ENCODE assay signal across 1 cellular context in the genomic region with DNA sequence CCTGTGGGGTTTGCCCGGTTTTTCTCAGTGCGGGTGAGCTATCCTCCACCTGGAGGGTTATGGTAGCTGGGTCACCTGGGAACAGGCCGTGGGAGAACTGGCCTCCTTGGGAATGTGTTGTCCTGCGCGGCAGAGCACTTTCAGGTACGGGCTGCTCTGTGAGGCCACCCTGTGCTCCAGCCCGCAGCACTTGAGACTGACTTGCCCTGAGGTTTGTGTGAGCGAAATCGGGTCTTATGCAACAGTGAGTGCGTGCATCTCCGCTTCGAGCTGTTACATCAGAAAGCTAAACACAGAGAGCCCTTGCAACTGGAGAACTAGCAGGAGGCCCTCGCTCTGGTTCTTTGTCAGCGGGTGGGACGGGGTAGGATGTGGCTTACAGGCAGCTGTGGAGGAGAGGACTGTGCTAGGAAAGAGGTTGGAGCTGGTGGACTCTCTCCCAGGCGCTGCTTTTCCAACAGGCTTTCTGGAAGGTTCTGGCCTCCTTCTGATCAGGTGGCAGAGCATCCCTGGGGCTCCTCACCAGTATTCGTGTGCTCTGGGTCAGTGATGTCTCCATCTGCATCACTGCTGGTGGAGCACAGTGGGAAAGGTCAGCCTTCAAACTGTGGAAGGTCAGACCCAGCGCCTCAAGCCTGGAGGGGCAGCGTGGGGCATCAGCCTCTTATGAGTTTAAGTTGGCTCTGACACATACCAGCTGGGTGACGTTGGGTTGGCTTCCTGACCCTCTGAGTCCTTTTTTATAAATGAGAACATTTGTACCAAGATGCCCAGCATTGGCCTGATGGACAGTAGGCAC.
TF ChIP-seq lines count a peak whose summit lies in the region.

No MANE protein-coding gene starts in this region.

TF ChIP-seq in HepG2, 621 proteins besides CTCF, POLR2A, EP300 and RAD21 (continued from another document and continues in another):
- TF ChIP-seq, protein P1, sequence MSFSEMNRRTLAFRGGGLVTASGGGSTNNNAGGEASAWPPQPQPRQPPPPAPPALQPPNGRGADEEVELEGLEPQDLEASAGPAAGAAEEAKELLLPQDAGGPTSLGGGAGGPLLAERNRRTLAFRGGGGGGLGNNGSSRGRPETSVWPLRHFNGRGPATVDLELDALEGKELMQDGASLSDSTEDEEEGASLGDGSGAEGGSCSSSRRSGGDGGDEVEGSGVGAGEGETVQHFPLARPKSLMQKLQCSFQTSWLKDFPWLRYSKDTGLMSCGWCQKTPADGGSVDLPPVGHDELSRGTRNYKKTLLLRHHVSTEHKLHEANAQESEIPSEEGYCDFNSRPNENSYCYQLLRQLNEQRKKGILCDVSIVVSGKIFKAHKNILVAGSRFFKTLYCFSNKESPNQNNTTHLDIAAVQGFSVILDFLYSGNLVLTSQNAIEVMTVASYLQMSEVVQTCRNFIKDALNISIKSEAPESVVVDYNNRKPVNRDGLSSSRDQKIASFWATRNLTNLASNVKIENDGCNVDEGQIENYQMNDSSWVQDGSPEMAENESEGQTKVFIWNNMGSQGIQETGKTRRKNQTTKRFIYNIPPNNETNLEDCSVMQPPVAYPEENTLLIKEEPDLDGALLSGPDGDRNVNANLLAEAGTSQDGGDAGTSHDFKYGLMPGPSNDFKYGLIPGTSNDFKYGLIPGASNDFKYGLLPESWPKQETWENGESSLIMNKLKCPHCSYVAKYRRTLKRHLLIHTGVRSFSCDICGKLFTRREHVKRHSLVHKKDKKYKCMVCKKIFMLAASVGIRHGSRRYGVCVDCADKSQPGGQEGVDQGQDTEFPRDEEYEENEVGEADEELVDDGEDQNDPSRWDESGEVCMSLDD (CRISPR knock-in tag; IDR thresholded peaks at IDR 0.05; ENCODE audit: borderline replicate concordance) = no peak
- no peak for TF ChIP-seq RELA (CRISPR knock-in tag; IDR thresholded peaks at IDR 0.05)
- TF ChIP-seq, protein P2, sequence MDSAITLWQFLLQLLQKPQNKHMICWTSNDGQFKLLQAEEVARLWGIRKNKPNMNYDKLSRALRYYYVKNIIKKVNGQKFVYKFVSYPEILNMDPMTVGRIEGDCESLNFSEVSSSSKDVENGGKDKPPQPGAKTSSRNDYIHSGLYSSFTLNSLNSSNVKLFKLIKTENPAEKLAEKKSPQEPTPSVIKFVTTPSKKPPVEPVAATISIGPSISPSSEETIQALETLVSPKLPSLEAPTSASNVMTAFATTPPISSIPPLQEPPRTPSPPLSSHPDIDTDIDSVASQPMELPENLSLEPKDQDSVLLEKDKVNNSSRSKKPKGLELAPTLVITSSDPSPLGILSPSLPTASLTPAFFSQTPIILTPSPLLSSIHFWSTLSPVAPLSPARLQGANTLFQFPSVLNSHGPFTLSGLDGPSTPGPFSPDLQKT (CRISPR knock-in tag; IDR thresholded peaks at IDR 0.05; ENCODE audit: borderline replicate concordance) = no peak
- no peak for TF ChIP-seq IRX3 (CRISPR knock-in tag; IDR thresholded peaks at IDR 0.05; ENCODE audit: borderline replicate concordance, low read depth)
- TF ChIP-seq, protein P3, sequence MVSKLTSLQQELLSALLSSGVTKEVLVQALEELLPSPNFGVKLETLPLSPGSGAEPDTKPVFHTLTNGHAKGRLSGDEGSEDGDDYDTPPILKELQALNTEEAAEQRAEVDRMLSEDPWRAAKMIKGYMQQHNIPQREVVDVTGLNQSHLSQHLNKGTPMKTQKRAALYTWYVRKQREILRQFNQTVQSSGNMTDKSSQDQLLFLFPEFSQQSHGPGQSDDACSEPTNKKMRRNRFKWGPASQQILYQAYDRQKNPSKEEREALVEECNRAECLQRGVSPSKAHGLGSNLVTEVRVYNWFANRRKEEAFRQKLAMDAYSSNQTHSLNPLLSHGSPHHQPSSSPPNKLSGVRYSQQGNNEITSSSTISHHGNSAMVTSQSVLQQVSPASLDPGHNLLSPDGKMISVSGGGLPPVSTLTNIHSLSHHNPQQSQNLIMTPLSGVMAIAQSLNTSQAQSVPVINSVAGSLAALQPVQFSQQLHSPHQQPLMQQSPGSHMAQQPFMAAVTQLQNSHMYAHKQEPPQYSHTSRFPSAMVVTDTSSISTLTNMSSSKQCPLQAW (CRISPR knock-in tag; IDR thresholded peaks at IDR 0.05) = peak; percentile 54; the same call in 1 of the 2 replicates
- peak; percentile 84; the same call in 1 of the 2 replicates for TF ChIP-seq ZNF792 (CRISPR knock-in tag; IDR thresholded peaks at IDR 0.05)
- TF ChIP-seq, protein P4, sequence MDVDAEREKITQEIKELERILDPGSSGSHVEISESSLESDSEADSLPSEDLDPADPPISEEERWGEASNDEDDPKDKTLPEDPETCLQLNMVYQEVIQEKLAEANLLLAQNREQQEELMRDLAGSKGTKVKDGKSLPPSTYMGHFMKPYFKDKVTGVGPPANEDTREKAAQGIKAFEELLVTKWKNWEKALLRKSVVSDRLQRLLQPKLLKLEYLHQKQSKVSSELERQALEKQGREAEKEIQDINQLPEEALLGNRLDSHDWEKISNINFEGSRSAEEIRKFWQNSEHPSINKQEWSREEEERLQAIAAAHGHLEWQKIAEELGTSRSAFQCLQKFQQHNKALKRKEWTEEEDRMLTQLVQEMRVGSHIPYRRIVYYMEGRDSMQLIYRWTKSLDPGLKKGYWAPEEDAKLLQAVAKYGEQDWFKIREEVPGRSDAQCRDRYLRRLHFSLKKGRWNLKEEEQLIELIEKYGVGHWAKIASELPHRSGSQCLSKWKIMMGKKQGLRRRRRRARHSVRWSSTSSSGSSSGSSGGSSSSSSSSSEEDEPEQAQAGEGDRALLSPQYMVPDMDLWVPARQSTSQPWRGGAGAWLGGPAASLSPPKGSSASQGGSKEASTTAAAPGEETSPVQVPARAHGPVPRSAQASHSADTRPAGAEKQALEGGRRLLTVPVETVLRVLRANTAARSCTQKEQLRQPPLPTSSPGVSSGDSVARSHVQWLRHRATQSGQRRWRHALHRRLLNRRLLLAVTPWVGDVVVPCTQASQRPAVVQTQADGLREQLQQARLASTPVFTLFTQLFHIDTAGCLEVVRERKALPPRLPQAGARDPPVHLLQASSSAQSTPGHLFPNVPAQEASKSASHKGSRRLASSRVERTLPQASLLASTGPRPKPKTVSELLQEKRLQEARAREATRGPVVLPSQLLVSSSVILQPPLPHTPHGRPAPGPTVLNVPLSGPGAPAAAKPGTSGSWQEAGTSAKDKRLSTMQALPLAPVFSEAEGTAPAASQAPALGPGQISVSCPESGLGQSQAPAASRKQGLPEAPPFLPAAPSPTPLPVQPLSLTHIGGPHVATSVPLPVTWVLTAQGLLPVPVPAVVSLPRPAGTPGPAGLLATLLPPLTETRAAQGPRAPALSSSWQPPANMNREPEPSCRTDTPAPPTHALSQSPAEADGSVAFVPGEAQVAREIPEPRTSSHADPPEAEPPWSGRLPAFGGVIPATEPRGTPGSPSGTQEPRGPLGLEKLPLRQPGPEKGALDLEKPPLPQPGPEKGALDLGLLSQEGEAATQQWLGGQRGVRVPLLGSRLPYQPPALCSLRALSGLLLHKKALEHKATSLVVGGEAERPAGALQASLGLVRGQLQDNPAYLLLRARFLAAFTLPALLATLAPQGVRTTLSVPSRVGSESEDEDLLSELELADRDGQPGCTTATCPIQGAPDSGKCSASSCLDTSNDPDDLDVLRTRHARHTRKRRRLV (CRISPR knock-in tag; IDR thresholded peaks at IDR 0.05) = no peak
- TF ChIP-seq SMAD3 (CRISPR knock-in tag; IDR thresholded peaks at IDR 0.05) = 0 out of 2 replicates have a peak, but pooled peaks have one; percentile 37
- peak; percentile 87 for TF ChIP-seq FOSL2 (CRISPR knock-in tag; IDR thresholded peaks at IDR 0.05)
- no peak for TF ChIP-seq ZFYVE20 (CRISPR knock-in tag; IDR thresholded peaks at IDR 0.05; ENCODE audit: borderline replicate concordance, low read depth)
- TF ChIP-seq ZNF121 (CRISPR knock-in tag; IDR thresholded peaks at IDR 0.05) = no peak
- TF ChIP-seq, protein P5, sequence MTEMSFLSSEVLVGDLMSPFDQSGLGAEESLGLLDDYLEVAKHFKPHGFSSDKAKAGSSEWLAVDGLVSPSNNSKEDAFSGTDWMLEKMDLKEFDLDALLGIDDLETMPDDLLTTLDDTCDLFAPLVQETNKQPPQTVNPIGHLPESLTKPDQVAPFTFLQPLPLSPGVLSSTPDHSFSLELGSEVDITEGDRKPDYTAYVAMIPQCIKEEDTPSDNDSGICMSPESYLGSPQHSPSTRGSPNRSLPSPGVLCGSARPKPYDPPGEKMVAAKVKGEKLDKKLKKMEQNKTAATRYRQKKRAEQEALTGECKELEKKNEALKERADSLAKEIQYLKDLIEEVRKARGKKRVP (CRISPR knock-in tag; IDR thresholded peaks at IDR 0.05) = peak; percentile 42 to 99; a peak in 3 of 4 replicates
- TF ChIP-seq ZNF709 (CRISPR knock-in tag; IDR thresholded peaks at IDR 0.05) = no peak
- TF ChIP-seq ZSCAN21 (CRISPR knock-in tag; IDR thresholded peaks at IDR 0.05; ENCODE audit: borderline replicate concordance) = peak; percentile 89
- no peak for TF ChIP-seq ZNF841 (CRISPR knock-in tag; IDR thresholded peaks at IDR 0.05; ENCODE audit: borderline replicate concordance)
- TF ChIP-seq ZNF12 (CRISPR knock-in tag; IDR thresholded peaks at IDR 0.05) = peak; percentile 88
- no peak for TF ChIP-seq ZNF253 (CRISPR knock-in tag; IDR thresholded peaks at IDR 0.05; ENCODE audit: borderline replicate concordance)
- 0 out of 2 replicates have a peak, but pooled peaks have one; percentile 38 for TF ChIP-seq ATF7-NPFF (CRISPR knock-in tag; IDR thresholded peaks at IDR 0.05; ENCODE audit: low read depth)
- TF ChIP-seq AHR (CRISPR knock-in tag; IDR thresholded peaks at IDR 0.05) = 0 out of 2 replicates have a peak, but pooled peaks have one; percentile 50
- no peak for TF ChIP-seq POLR2AphosphoS2 (IDR thresholded peaks at IDR 0.05; ENCODE audit: low read depth, low read length)
- no peak for TF ChIP-seq ZNF383 (CRISPR knock-in tag; IDR thresholded peaks at IDR 0.05; ENCODE audit: borderline replicate concordance)
- TF ChIP-seq MYNN (CRISPR knock-in tag; IDR thresholded peaks at IDR 0.05; ENCODE audit: low read depth) = no peak
- TF ChIP-seq ZSCAN25 (CRISPR knock-in tag; IDR thresholded peaks at IDR 0.05) = no peak
- TF ChIP-seq, protein P6, sequence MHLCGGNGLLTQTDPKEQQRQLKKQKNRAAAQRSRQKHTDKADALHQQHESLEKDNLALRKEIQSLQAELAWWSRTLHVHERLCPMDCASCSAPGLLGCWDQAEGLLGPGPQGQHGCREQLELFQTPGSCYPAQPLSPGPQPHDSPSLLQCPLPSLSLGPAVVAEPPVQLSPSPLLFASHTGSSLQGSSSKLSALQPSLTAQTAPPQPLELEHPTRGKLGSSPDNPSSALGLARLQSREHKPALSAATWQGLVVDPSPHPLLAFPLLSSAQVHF (CRISPR knock-in tag; IDR thresholded peaks at IDR 0.05) = no peak
- peak; percentile 73 for TF ChIP-seq SIX4 (CRISPR knock-in tag; IDR thresholded peaks at IDR 0.05)
- peak; percentile 42; the same call in 1 of the 2 replicates for TF ChIP-seq KDM4B (CRISPR knock-in tag; IDR thresholded peaks at IDR 0.05)
- TF ChIP-seq, protein P7, sequence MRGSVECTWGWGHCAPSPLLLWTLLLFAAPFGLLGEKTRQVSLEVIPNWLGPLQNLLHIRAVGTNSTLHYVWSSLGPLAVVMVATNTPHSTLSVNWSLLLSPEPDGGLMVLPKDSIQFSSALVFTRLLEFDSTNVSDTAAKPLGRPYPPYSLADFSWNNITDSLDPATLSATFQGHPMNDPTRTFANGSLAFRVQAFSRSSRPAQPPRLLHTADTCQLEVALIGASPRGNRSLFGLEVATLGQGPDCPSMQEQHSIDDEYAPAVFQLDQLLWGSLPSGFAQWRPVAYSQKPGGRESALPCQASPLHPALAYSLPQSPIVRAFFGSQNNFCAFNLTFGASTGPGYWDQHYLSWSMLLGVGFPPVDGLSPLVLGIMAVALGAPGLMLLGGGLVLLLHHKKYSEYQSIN (CRISPR knock-in tag; IDR thresholded peaks at IDR 0.05; ENCODE audit: borderline replicate concordance) = no peak
- TF ChIP-seq ZBTB21 (CRISPR knock-in tag; IDR thresholded peaks at IDR 0.05) = peak; percentile 52; the same call in 1 of the 2 replicates
- TF ChIP-seq YEATS2 (CRISPR knock-in tag; IDR thresholded peaks at IDR 0.05; ENCODE audit: borderline replicate concordance) = peak; percentile 45; the same call in 1 of the 2 replicates
- TF ChIP-seq, protein P8, sequence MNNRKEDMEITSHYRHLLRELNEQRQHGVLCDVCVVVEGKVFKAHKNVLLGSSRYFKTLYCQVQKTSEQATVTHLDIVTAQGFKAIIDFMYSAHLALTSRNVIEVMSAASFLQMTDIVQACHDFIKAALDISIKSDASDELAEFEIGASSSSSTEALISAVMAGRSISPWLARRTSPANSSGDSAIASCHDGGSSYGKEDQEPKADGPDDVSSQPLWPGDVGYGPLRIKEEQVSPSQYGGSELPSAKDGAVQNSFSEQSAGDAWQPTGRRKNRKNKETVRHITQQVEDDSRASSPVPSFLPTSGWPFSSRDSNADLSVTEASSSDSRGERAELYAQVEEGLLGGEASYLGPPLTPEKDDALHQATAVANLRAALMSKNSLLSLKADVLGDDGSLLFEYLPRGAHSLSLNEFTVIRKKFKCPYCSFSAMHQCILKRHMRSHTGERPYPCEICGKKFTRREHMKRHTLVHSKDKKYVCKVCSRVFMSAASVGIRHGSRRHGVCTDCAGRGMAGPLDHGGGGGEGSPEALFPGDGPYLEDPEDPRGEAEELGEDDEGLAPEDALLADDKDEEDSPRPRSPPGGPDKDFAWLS (CRISPR knock-in tag; IDR thresholded peaks at IDR 0.05; ENCODE audit: borderline replicate concordance) = peak; percentile 71; the same call in 1 of the 2 replicates
- TF ChIP-seq, protein P9, sequence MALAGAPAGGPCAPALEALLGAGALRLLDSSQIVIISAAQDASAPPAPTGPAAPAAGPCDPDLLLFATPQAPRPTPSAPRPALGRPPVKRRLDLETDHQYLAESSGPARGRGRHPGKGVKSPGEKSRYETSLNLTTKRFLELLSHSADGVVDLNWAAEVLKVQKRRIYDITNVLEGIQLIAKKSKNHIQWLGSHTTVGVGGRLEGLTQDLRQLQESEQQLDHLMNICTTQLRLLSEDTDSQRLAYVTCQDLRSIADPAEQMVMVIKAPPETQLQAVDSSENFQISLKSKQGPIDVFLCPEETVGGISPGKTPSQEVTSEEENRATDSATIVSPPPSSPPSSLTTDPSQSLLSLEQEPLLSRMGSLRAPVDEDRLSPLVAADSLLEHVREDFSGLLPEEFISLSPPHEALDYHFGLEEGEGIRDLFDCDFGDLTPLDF (CRISPR knock-in tag; IDR thresholded peaks at IDR 0.05) = no peak
- TF ChIP-seq ZNF550 (CRISPR knock-in tag; IDR thresholded peaks at IDR 0.05; ENCODE audit: borderline replicate concordance) = no peak
- peak; percentile 66 for TF ChIP-seq ZFX (CRISPR knock-in tag; IDR thresholded peaks at IDR 0.05; ENCODE audit: low read depth)
- TF ChIP-seq YEATS4 (CRISPR knock-in tag; IDR thresholded peaks at IDR 0.05; ENCODE audit: borderline replicate concordance) = peak; percentile 51; the same call in 1 of the 2 replicates
- TF ChIP-seq, protein P10, sequence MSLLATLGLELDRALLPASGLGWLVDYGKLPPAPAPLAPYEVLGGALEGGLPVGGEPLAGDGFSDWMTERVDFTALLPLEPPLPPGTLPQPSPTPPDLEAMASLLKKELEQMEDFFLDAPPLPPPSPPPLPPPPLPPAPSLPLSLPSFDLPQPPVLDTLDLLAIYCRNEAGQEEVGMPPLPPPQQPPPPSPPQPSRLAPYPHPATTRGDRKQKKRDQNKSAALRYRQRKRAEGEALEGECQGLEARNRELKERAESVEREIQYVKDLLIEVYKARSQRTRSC (CRISPR knock-in tag; IDR thresholded peaks at IDR 0.05; ENCODE audit: low read depth) = no peak
